1 cellular context compared by ENCODE assay signal in the genomic region with DNA sequence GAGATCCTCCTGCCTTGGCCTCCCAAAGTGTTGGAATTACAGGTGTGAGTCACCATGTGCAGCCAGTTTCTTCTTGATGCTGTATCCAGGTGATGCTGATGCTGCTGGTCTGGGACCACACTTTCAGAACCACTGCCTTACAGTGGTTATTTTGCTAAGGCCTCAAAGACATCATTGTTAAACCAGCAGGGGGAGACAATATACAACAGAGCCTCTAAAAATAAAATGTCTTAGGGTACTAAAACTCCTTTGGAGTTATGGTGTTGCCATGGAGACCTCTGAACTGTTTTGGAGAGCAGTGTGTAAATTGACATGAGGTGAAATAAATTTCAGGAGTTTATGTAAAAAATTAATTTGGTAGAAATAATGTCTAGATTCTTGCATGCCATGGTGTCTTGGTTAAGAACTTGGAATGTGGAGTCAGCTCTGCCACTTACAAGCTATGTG.
TF ChIP-seq lines count a peak whose summit lies in the region.

No MANE protein-coding gene starts in this region.

TF ChIP-seq in SK-N-SH treated with all-trans-retinoic acid at 6 μM for 48 hours, 23 proteins besides CTCF, POLR2A, EP300 and RAD21 (continued from another document):
- TF ChIP-seq, protein P1, sequence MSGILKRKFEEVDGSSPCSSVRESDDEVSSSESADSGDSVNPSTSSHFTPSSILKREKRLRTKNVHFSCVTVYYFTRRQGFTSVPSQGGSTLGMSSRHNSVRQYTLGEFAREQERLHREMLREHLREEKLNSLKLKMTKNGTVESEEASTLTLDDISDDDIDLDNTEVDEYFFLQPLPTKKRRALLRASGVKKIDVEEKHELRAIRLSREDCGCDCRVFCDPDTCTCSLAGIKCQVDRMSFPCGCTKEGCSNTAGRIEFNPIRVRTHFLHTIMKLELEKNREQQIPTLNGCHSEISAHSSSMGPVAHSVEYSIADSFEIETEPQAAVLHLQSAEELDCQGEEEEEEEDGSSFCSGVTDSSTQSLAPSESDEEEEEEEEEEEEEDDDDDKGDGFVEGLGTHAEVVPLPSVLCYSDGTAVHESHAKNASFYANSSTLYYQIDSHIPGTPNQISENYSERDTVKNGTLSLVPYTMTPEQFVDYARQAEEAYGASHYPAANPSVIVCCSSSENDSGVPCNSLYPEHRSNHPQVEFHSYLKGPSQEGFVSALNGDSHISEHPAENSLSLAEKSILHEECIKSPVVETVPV (CRISPR knock-in tag; IDR thresholded peaks at IDR 0.05) = no peak
- no peak for TF ChIP-seq BACH2 (CRISPR knock-in tag; IDR thresholded peaks at IDR 0.05; ENCODE audit: borderline replicate concordance)
